8 cellular contexts compared by ENCODE assay signal in genomic region chr5:1594336-1595106, GRCh38.
DNase-seq lines count a peak whose midpoint lies in the region; ATAC-seq, FAIRE-seq and TF ChIP-seq lines count a peak whose summit lies in the region.

No MANE protein-coding gene starts in this region.

- peaks cover 9% of the 10 kb centered on the region for H3K36me3 Mint-ChIP-seq in activated CD8-positive, alpha-beta T cell treated with anti-CD3 and anti-CD28 coated beads, Interleukin-2, amount 10 ng/mL, durations not matched to agents 7 days and 5 days (ENCODE audit: low read depth)
- peaks cover 3% of the 10 kb centered on the region for H3K36me3 Mint-ChIP-seq in endothelial cell (ENCODE audit: low read depth, unreplicated experiment)

- peak; percentile 52; the same call in 1 of the 2 replicates for TF ChIP-seq POLR2A in GM12891 (IDR thresholded peaks at IDR 0.05; ENCODE audit: low read depth, low read length)

- ATAC-seq in HG02588 (IDR thresholded peaks at IDR 0.05; ENCODE audit: unreplicated experiment), result peak; percentile 84
- peak; percentile 95 for ATAC-seq in activated CD8-positive, alpha-beta T cell treated with anti-CD3 and anti-CD28 coated beads, Interleukin-2, amount 10 ng/mL, durations not matched to agents 7 days and 5 days

- H3K4me3 Mint-ChIP-seq in activated CD8-positive, alpha-beta T cell treated with anti-CD3 and anti-CD28 coated beads, Interleukin-2, amount 10 ng/mL, durations not matched to agents 7 days and 5 days, result peak overlapping the region; percentile 74
- H3K4me3 Mint-ChIP-seq in endothelial cell (ENCODE audit: unreplicated experiment), result peak overlapping the region; percentile 82

- POLR2A ChIA-PET in activated CD8-positive, alpha-beta T cell treated with anti-CD3 and anti-CD28 coated beads, Interleukin-2, amount 10 ng/mL, durations not matched to agents 7 days and 5 days (lab: Charles Lee), result interaction anchor here (0.5 to 1.0 kb wide), 2 partner anchors 208 to 298 kb away, joined by 3 read pairs; no protein-coding TSS in a partner anchor

- H3K27me3 Mint-ChIP-seq in activated CD8-positive, alpha-beta T cell treated with anti-CD3 and anti-CD28 coated beads, Interleukin-2, amount 10 ng/mL, durations not matched to agents 7 days and 5 days (ENCODE audit: low read depth), result no peaks in the 10 kb centered on the region
- no peaks in the 10 kb centered on the region for H3K27me3 Mint-ChIP-seq in endothelial cell (ENCODE audit: unreplicated experiment)

- CTCF ChIA-PET in activated CD8-positive, alpha-beta T cell treated with anti-CD3 and anti-CD28 coated beads, Interleukin-2, amount 10 ng/mL, durations not matched to agents 7 days and 5 days (lab: Charles Lee), result interaction anchor here (0.6 to 1.9 kb wide), 4 partner anchors 50 to 215 kb away, joined by 3 to 8 read pairs (median 4); no protein-coding TSS in a partner anchor

- FAIRE-seq in GM12891 (lab: Jason Lieb, UNC), result peak; percentile 81

- peaks cover 6% of the 10 kb centered on the region for H3K4me1 Mint-ChIP-seq in activated CD8-positive, alpha-beta T cell treated with anti-CD3 and anti-CD28 coated beads, Interleukin-2, amount 10 ng/mL, durations not matched to agents 7 days and 5 days (ENCODE audit: low read depth)
- no peaks in the 10 kb centered on the region for H3K4me1 Mint-ChIP-seq in endothelial cell (ENCODE audit: unreplicated experiment)

- H3K27ac Mint-ChIP-seq in activated CD8-positive, alpha-beta T cell treated with anti-CD3 and anti-CD28 coated beads, Interleukin-2, amount 10 ng/mL, durations not matched to agents 7 days and 5 days, result no peak overlapping the region
- H3K27ac Mint-ChIP-seq in endothelial cell (ENCODE audit: unreplicated experiment), result no peak overlapping the region

- H3K9me3 Mint-ChIP-seq in activated CD8-positive, alpha-beta T cell treated with anti-CD3 and anti-CD28 coated beads, Interleukin-2, amount 10 ng/mL, durations not matched to agents 7 days and 5 days (ENCODE audit: insufficient read depth), result no peaks in the 10 kb centered on the region
- H3K9me3 Mint-ChIP-seq in endothelial cell (ENCODE audit: unreplicated experiment), result no peaks in the 10 kb centered on the region

- no peak for TF ChIP-seq CTCF in endothelial cell (IDR thresholded peaks at IDR 0.05; ENCODE audit: unreplicated experiment)

- DNase-seq in GM12891 (ENCODE audit: insufficient read length, low spot score), result peak; percentile 93
- DNase-seq in NCI-H2081 treated with DMSO at 0.1 percent for 48 hours (lab: John Stamatoyannopoulos, UW), result peak; percentile 13
- peak; percentile 86 for DNase-seq in activated CD8-positive, alpha-beta T cell treated with anti-CD3 and anti-CD28 coated beads, Interleukin-2, amount 10 ng/mL, durations not matched to agents 7 days and 5 days
- peak; percentile 74 for DNase-seq in endothelial cell (ENCODE audit: low spot score)
- peak; percentile 52 for DNase-seq in middle frontal gyrus (ENCODE audit: extremely low spot score, low spot score)
- DNase-seq in stimulated activated CD8-positive, alpha-beta memory T cell treated with anti-CD3 and anti-CD28 coated beads, Interleukin-2, amount 100 ng/mL, for 1 hour (ENCODE audit: low read depth in 2 of 2), result peak; percentile 66 to 72
- no peak for DNase-seq in RPMI8226

TF ChIP-seq in GM12891, 5 proteins besides CTCF, POLR2A, EP300 and RAD21:
- no peak for TF ChIP-seq PAX5 (IDR thresholded peaks at IDR 0.05; ENCODE audit: insufficient read depth, low read length, severe bottlenecking)
- TF ChIP-seq POU2F2 (IDR thresholded peaks at IDR 0.05; ENCODE audit: low read depth, low read length), result no peak; the same call in 1 of the 2 replicates
- TF ChIP-seq POLR2AphosphoS5 (IDR thresholded peaks at IDR 0.05; ENCODE audit: low read depth, low read length), result 0 out of 2 replicates have a peak, but pooled peaks have one; percentile 34
- no peak for TF ChIP-seq SPI1 (IDR thresholded peaks at IDR 0.05; ENCODE audit: low read depth, low read length)
- peak; percentile 80 for TF ChIP-seq TAF1 (IDR thresholded peaks at IDR 0.05; ENCODE audit: low read depth, low read length)
